21 cellular contexts compared by ENCODE assay signal in genomic region chr9:34508463-34508862, GRCh38. TPM values are rescaled to one million over a fixed set of nuclear protein-coding genes. Genes with fewer than 3 reads are reported as not detected.
DNase-seq lines count a peak whose midpoint lies in the region; TF ChIP-seq lines count a peak whose summit lies in the region.
"Had no signal": no experiment of that assay in that cellular context is flagged by ENCODE, and none has a peak within 500 bp of the region (broad histone marks: within the 10 kb centered on the region; RNA-seq: fewer than 3 reads in every experiment).

No MANE protein-coding gene starts in this region.

- peak; percentile 55 for DNase-seq in cardiac septum (ENCODE audit: low spot score)
- DNase-seq in right atrium auricular region (ENCODE audit: low spot score) = no peak
- DNase-seq in sigmoid colon = peak; percentile 17
- DNase-seq in retina = no peak
- DNase-seq in GM03348 (ENCODE audit: low spot score) = no peak
- DNase-seq: C1 segment of cervical spinal cord; Calu3; CD4-positive, alpha-beta memory T cell; COR-L47; DMS53; DMS79 treated with DMSO at 0.1 percent for 48 hours; GF-D8; GOT3; HFFc6 had no signal

- H3K4me3 Mint-ChIP-seq in dendritic cell treated with granulocyte-macrophage colony-stimulating factor and Interleukin-4, amounts not matched to agents 40 ng/mL and 50 ng/mL, for 4 days = no peak overlapping the region
- H3K4me3 Mint-ChIP-seq: CD4-positive, alpha-beta memory T cell; HFFc6 had no signal

- H3K27ac Mint-ChIP-seq in dendritic cell treated with granulocyte-macrophage colony-stimulating factor and Interleukin-4, amounts not matched to agents 40 ng/mL and 50 ng/mL, for 4 days = peak overlapping the region; percentile 7
- H3K27ac Mint-ChIP-seq: HFFc6 had no signal

- no peaks in the 10 kb centered on the region for H3K4me1 ChIP-seq in right atrium auricular region
- H3K4me1 ChIP-seq in sigmoid colon = peaks cover 0 to under 1% (median 0%) of the 10 kb centered on the region in 4 donors

- peaks cover 57% of the 10 kb centered on the region for H3K4me1 Mint-ChIP-seq in dendritic cell treated with granulocyte-macrophage colony-stimulating factor and Interleukin-4, amounts not matched to agents 40 ng/mL and 50 ng/mL, for 4 days (ENCODE audit: low read depth)
- H3K4me1 Mint-ChIP-seq: CD4-positive, alpha-beta memory T cell had no signal

- no peak for TF ChIP-seq POLR2A in sigmoid colon (IDR thresholded peaks at IDR 0.05)

- H3K4me3 ChIP-seq in right atrium auricular region = no peak overlapping the region
- no peak overlapping the region for H3K4me3 ChIP-seq in sigmoid colon
- H3K4me3 ChIP-seq: HAP-1 had no signal

- intact Hi-C loops in cardiac septum (cut with DNase I) (loop anchor here (10.0 kb wide), 1 partner anchor 174 kb away; no protein-coding TSS in a partner anchor), sigmoid colon (cut with DNase I) (no loop called here)
- intact Hi-C loops in dendritic cell treated with granulocyte-macrophage colony-stimulating factor and Interleukin-4, amounts not matched to agents 40 ng/mL and 50 ng/mL, for 4 days (cut with micrococcal nuclease) = no loop called here

- WGBS in sigmoid colon, 2 donors = 94 to 95% methylated on average over 3 of the region's 3 CpGs

- H3K27ac ChIP-seq in right atrium auricular region (no peak overlapping the region), sigmoid colon (no peak overlapping the region)

- H3K36me3 Mint-ChIP-seq in dendritic cell treated with granulocyte-macrophage colony-stimulating factor and Interleukin-4, amounts not matched to agents 40 ng/mL and 50 ng/mL, for 4 days (ENCODE audit: low read depth) = no peaks in the 10 kb centered on the region
- H3K36me3 Mint-ChIP-seq: CD4-positive, alpha-beta memory T cell had no signal

- peaks cover 34% of the 10 kb centered on the region for H3K27me3 Mint-ChIP-seq in dendritic cell treated with granulocyte-macrophage colony-stimulating factor and Interleukin-4, amounts not matched to agents 40 ng/mL and 50 ng/mL, for 4 days
- H3K27me3 Mint-ChIP-seq: CD4-positive, alpha-beta memory T cell had no signal

- H3K9me3 ChIP-seq in right atrium auricular region = no peaks in the 10 kb centered on the region
- H3K9me3 ChIP-seq in sigmoid colon = no peaks in the 10 kb centered on the region
- H3K9me3 ChIP-seq: HAP-1 had no signal

- TF ChIP-seq EP300 in sigmoid colon (IDR thresholded peaks at IDR 0.05) = no peak

- H3K27me3 ChIP-seq in right atrium auricular region (no peaks in the 10 kb centered on the region), sigmoid colon (no peaks in the 10 kb centered on the region)

- no peaks in the 10 kb centered on the region for H3K9me3 Mint-ChIP-seq in dendritic cell treated with granulocyte-macrophage colony-stimulating factor and Interleukin-4, amounts not matched to agents 40 ng/mL and 50 ng/mL, for 4 days
- H3K9me3 Mint-ChIP-seq: HFFc6 had no signal

- H3K36me3 ChIP-seq in right atrium auricular region = no peaks in the 10 kb centered on the region
- H3K36me3 ChIP-seq in sigmoid colon = no peaks in the 10 kb centered on the region
- H3K36me3 ChIP-seq: HAP-1 had no signal

- TF ChIP-seq CTCF in right atrium auricular region (IDR thresholded peaks at IDR 0.05) = no peak
- TF ChIP-seq CTCF in sigmoid colon (IDR thresholded peaks at IDR 0.05) = no peak

RNA-seq across cellular contexts. Expression of gene ENHO, which starts 14.3 kb away (rescaled TPM):
- total RNA-seq in cardiac septum (1.3 TPM), right atrium auricular region (under 1 TPM in 1 of 2 donors, not detected in 1; 0.75 TPM), sigmoid colon (1 to 10 TPM in 1 of 4 donors, not detected in 3; 2.5 TPM)
- polyA plus RNA-seq in sigmoid colon = 1 to 10 TPM; 1.9 to 7.4 (median 6.0) TPM
- total RNA-seq: Calu3; CD4-positive, alpha-beta memory T cell had no signal

RNA-seq across cellular contexts. Expression of gene DNAI1, which starts 49.9 kb away (rescaled TPM):
- 0.30 TPM for total RNA-seq in cardiac septum
- not detected for total RNA-seq in right atrium auricular region
- under 1 TPM in 1 of 4 donors, not detected in 3; under 0.01 TPM for total RNA-seq in sigmoid colon
- polyA plus RNA-seq in sigmoid colon = under 1 TPM in 1 of 3 donors, not detected in 2; 0.01 TPM
- total RNA-seq: A172; A673; Calu3; CD4-positive, alpha-beta memory T cell; Daoy; G401; HFFc6 had no signal
- polyA plus RNA-seq: BJ; CD4-positive, alpha-beta memory T cell had no signal

RNA-seq across cellular contexts. Expression of gene FAM219A, which starts 50.1 kb away (rescaled TPM):
- total RNA-seq in cardiac septum = 39.1 TPM
- 10 to 100 TPM; 10.5 to 19.9 TPM for total RNA-seq in right atrium auricular region
- total RNA-seq in sigmoid colon = 10 to 100 TPM in 1 of 4 donors, 1 to 10 TPM in 3; 7.4 to 10.2 (median 8.8) TPM
- 1 to 10 TPM; 3.0 to 7.9 (median 3.2) TPM for polyA plus RNA-seq in sigmoid colon

Comparison
In these comparisons a context has a peak if more than half of its experiments do, and no peak if none do; other contexts are left out.
1. DNase-seq: peak in cardiac septum (single experiment) and sigmoid colon (single experiment); none in right atrium auricular region (single experiment), retina (single experiment) and GM03348 (single experiment).